ENCODE assay signal across 8 cellular contexts in genomic region chr11:121292503-121293275, GRCh38. TPM values are rescaled to one million over a fixed set of nuclear protein-coding genes. Genes with fewer than 3 reads are reported as not detected.
DNase-seq lines count a peak whose midpoint lies in the region; ATAC-seq and TF ChIP-seq lines count a peak whose summit lies in the region.

TSS of gene SC5D (plus strand) at chr11:121292771. CDS start at chr11:121303376, 10,605 bp downstream.

- TF ChIP-seq CTCF in CD14-positive monocyte (IDR thresholded peaks at IDR 0.05) (no peak), dorsolateral prefrontal cortex (IDR thresholded peaks at IDR 0.05 in 54 of 56, conservative IDR thresholded peaks at IDR 0.05 in 2 of 56; ENCODE audit: low read depth in 1 of 56, partially characterized antibody in 56 of 56) (peak in 28 of 56 donors; percentile 4 to 49 (median 23)), liver (IDR thresholded peaks at IDR 0.05; ENCODE audit: low read depth, low read length, missing input control) (no peak)

- peaks cover 28% of the 10 kb centered on the region for H3K4me1 Mint-ChIP-seq in CD14-positive monocyte
- peaks cover 41% of the 10 kb centered on the region for H3K4me1 Mint-ChIP-seq in activated CD4-positive, alpha-beta memory T cell treated with anti-CD3 and anti-CD28 coated beads for 36 hours (ENCODE audit: low read depth)

- H3K27me3 ChIP-seq in dorsolateral prefrontal cortex (no peaks in the 10 kb centered on the region), liver (ENCODE audit: control insufficient read depth in 4 of 4, insufficient read depth in 4 of 4, low read length in 3 of 4) (no peaks in the 10 kb centered on the region)

- ATAC-seq in GM19397 (IDR thresholded peaks at IDR 0.05; ENCODE audit: unreplicated experiment) (peak; percentile 96), HG03571 (IDR thresholded peaks at IDR 0.05; ENCODE audit: unreplicated experiment) (peak; percentile 98)

- peak within 1 kb of the TSS; percentile 96 to 98 for H3K4me3 Mint-ChIP-seq in CD14-positive monocyte
- H3K4me3 Mint-ChIP-seq in activated CD4-positive, alpha-beta memory T cell treated with anti-CD3 and anti-CD28 coated beads for 36 hours, result peak within 1 kb of the TSS; percentile 95

- POLR2A ChIA-PET in activated CD4-positive, alpha-beta memory T cell treated with anti-CD3 and anti-CD28 coated beads for 36 hours (lab: Charles Lee), result interaction anchor here (0.7 to 1.2 kb wide), 4 partner anchors 17 to 176 kb away, joined by 3 to 7 read pairs (median 4); no protein-coding TSS in a partner anchor

- H3K27ac ChIP-seq in dorsolateral prefrontal cortex (peak within 1 kb of the TSS; percentile 81 to 99 (median 95)), liver (ENCODE audit: low read depth in 1 of 2, low read length in 2 of 2) (peak within 1 kb of the TSS; percentile 90 to 99)

- intact Hi-C loops in CD14-positive monocyte (cut with micrococcal nuclease) (no loop called here), dorsolateral prefrontal cortex (cut with DNase I) (no loop called here)
- intact Hi-C loops in activated CD4-positive, alpha-beta memory T cell treated with anti-CD3 and anti-CD28 coated beads for 36 hours (cut with micrococcal nuclease), result loop anchor here (1.0 kb wide), 5 partner anchors 43 to 358 kb away; partner anchors contain the start of genes SORL1 and SORL1-AS1

- under 1% methylated on average over 75 of the region's 75 CpGs for WGBS in liver

- no peaks in the 10 kb centered on the region for H3K9me3 ChIP-seq in liver (ENCODE audit: control insufficient read depth in 4 of 4, low read length in 3 of 4)

- DNase-seq in CD14-positive monocyte (ENCODE audit: low spot score), result peak; percentile 91
- DNase-seq in NCI-H82 (lab: John Stamatoyannopoulos, UW), result peak; percentile 95
- peak; percentile 96 for DNase-seq in activated CD4-positive, alpha-beta memory T cell treated with anti-CD3 and anti-CD28 coated beads for 36 hours
- peak; percentile 91 to 97 (median 96) for DNase-seq in dorsolateral prefrontal cortex
- DNase-seq in stimulated activated CD4-positive, alpha-beta T cell treated with anti-CD3 and anti-CD28 coated beads, Interleukin-4, amount 100 ng/mL, for 24 hours, result peak; percentile 92

- H3K36me3 ChIP-seq in liver (ENCODE audit: control insufficient read depth in 4 of 4, insufficient read depth in 3 of 4, low read depth in 1 of 4, low read length in 3 of 4), result peaks cover 0 to 5% (median 0%) of the 10 kb centered on the region in 4 donors

- peaks cover 0 to 5% of the 10 kb centered on the region in 2 donors for H3K36me3 Mint-ChIP-seq in CD14-positive monocyte
- peaks cover 5% of the 10 kb centered on the region for H3K36me3 Mint-ChIP-seq in activated CD4-positive, alpha-beta memory T cell treated with anti-CD3 and anti-CD28 coated beads for 36 hours

- H3K4me1 ChIP-seq in liver (ENCODE audit: control insufficient read depth in 4 of 4, insufficient read depth in 4 of 4, low read length in 3 of 4), result peaks cover 0 to 35% (median 16%) of the 10 kb centered on the region in 4 donors

- peaks cover 0 to 3% (median 0%) of the 10 kb centered on the region in 7 donors for H3K9me3 Mint-ChIP-seq in CD14-positive monocyte
- peaks cover 5% of the 10 kb centered on the region for H3K9me3 Mint-ChIP-seq in activated CD4-positive, alpha-beta memory T cell treated with anti-CD3 and anti-CD28 coated beads for 36 hours

- H3K4me3 ChIP-seq in dorsolateral prefrontal cortex (peak within 1 kb of the TSS; percentile 65 to 98 (median 90)), liver (ENCODE audit: low read depth in 1 of 3, low read length in 3 of 3) (peak within 1 kb of the TSS; percentile 75 to 89 (median 81))

- CTCF ChIA-PET in activated CD4-positive, alpha-beta memory T cell treated with anti-CD3 and anti-CD28 coated beads for 36 hours (lab: Charles Lee), result interaction anchor here (0.7 to 3.6 kb wide), 2 partner anchors 25 to 298 kb away, joined by 3 to 21 read pairs; no protein-coding TSS in a partner anchor

- H3K27ac Mint-ChIP-seq in CD14-positive monocyte, result peak within 1 kb of the TSS; percentile 93 to 98 (median 97)
- peak within 1 kb of the TSS; percentile 95 for H3K27ac Mint-ChIP-seq in activated CD4-positive, alpha-beta memory T cell treated with anti-CD3 and anti-CD28 coated beads for 36 hours

- peak in 1 of 2 donors; percentile 13 for TF ChIP-seq RAD21 in liver (IDR thresholded peaks at IDR 0.05)

- H3K27me3 Mint-ChIP-seq in CD14-positive monocyte (ENCODE audit: low read depth in 3 of 3), result peaks cover 0 to 3% (median 2%) of the 10 kb centered on the region in 3 donors
- H3K27me3 Mint-ChIP-seq in activated CD4-positive, alpha-beta memory T cell treated with anti-CD3 and anti-CD28 coated beads for 36 hours, result no peaks in the 10 kb centered on the region

- peak within 1 kb of the TSS; percentile 79 to 81 for H3K9ac ChIP-seq in liver (ENCODE audit: low read depth in 1 of 2, low read length in 2 of 2)

TF ChIP-seq in liver, 16 proteins besides CTCF, POLR2A, EP300 and RAD21:
- TF ChIP-seq ATF3 (IDR thresholded peaks at IDR 0.05) (no peak), ZBTB33 (IDR thresholded peaks at IDR 0.05) (no peak), EGR1 (IDR thresholded peaks at IDR 0.05; ENCODE audit: low read depth in 2 of 2) (no peak), HNF4G (IDR thresholded peaks at IDR 0.05) (no peak), FOXA1 (IDR thresholded peaks at IDR 0.05) (peak; percentile 83), GABPA (IDR thresholded peaks at IDR 0.05 in 1 of 2, conservative IDR thresholded peaks at IDR 0.05 in 1 of 2) (no peak), YY1 (IDR thresholded peaks at IDR 0.05) (peak; percentile 79), MAX (IDR thresholded peaks at IDR 0.05) (peak; percentile 38), SP1 (IDR thresholded peaks at IDR 0.05) (peak; percentile 75), RXRA (IDR thresholded peaks at IDR 0.05) (peak in 1 of 2 donors; percentile 2), FOXA2 (IDR thresholded peaks at IDR 0.05) (no peak), TAF1 (conservative IDR thresholded peaks at IDR 0.05) (peak; percentile 97), NR2F2 (IDR thresholded peaks at IDR 0.05) (no peak), HNF4A (conservative IDR thresholded peaks at IDR 0.05) (no peak), JUND (IDR thresholded peaks at IDR 0.05) (peak; percentile 29 to 53), REST (IDR thresholded peaks at IDR 0.05) (peak; percentile 95)

RNA-seq across cellular contexts. Expression of gene SC5D, which starts in this region (rescaled TPM):
- polyA plus RNA-seq in CD14-positive monocyte (1 to 10 TPM; 6.4 to 8.3 TPM), liver (10 to 100 TPM; 80.1 to 97.1 TPM)
- 10 to 100 TPM; 23.3 to 24.7 TPM for total RNA-seq in activated CD4-positive, alpha-beta memory T cell treated with anti-CD3 and anti-CD28 coated beads for 36 hours
- total RNA-seq in dorsolateral prefrontal cortex (100 to 1,000 TPM in 9 of 120 experiments, 10 to 100 TPM in 111; 49.4 to 107 (median 80.7) TPM), liver (100 to 1,000 TPM; 208 to 282 TPM)

Comparison
In these comparisons a context has a peak if more than half of its experiments do, and no peak if none do; other contexts are left out.
1. Peak in every context shown above with its lines: DNase-seq, ATAC-seq, H3K4me3 ChIP-seq and H3K27ac ChIP-seq.
2. RNA of gene SC5D (polyA plus RNA-seq): 80.1 to 97.1 TPM in liver; 6.4 to 8.3 TPM in CD14-positive monocyte; every median in the first group is over 4 times any median in the second.